Comparison of ENCODE assay signal across 20 cellular contexts in the genomic region with DNA sequence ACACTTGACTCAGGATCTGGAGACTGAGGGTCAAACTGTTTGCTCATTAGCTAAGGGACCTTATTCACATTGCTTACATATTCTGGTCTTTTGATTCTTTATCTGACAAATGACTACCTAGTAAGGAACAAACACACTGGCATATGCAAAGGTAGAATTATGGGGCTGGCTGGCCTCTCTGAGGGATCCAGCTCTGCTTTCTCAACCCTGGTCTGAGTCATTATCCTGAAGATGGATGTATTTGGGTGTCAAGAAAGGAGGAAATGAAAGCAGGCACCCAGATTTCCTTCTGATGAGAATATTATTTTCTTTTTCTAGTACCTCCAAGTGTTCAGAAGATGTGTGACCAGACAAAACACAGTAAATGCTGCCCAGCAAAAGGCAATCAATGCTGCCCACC. TPM values are rescaled to one million over a fixed set of nuclear protein-coding genes. Genes with fewer than 3 reads are reported as not detected.
DNase-seq lines count a peak whose midpoint lies in the region; ATAC-seq and TF ChIP-seq lines count a peak whose summit lies in the region.
"Had no signal": no experiment of that assay in that cellular context is flagged by ENCODE, and none has a peak within 500 bp of the region (broad histone marks: within the 10 kb centered on the region; RNA-seq: fewer than 3 reads in every experiment).

No MANE protein-coding gene starts in this region.

- no peaks in the 10 kb centered on the region for H3K27me3 ChIP-seq in ACC112 (ENCODE audit: insufficient read depth, low read length)
- no peaks in the 10 kb centered on the region for H3K27me3 ChIP-seq in RWPE2 (ENCODE audit: insufficient read depth, poor library complexity, severe bottlenecking)
- H3K27me3 ChIP-seq: BLaER1 treated with 17β-estradiol and CSF1 and Interleukin-3, amounts not matched to agents 10 nM and 100 nM had no signal

- peaks cover 6% of the 10 kb centered on the region for H3K4me1 ChIP-seq in ACC112 (ENCODE audit: control insufficient read depth, insufficient read depth, low read length, unreplicated experiment)
- H3K4me1 ChIP-seq in RWPE2 (ENCODE audit: insufficient read depth, poor library complexity, severe bottlenecking), result peaks cover 54% of the 10 kb centered on the region
- H3K4me1 ChIP-seq: A549 had no signal

- no peak overlapping the region for H2AFZ ChIP-seq in ACC112 (ENCODE audit: low read length, unreplicated experiment)
- H2AFZ ChIP-seq: GM23338 had no signal

- peak; percentile 34 for DNase-seq in ELR (ENCODE audit: low read depth)
- DNase-seq in RWPE2 (ENCODE audit: low spot score), result no peak
- no peak for DNase-seq in NCI-H1105 (lab: John Stamatoyannopoulos, UW)
- no peak for DNase-seq in HuH-7.5 (ENCODE audit: low spot score)
- no peak for DNase-seq in cardiac septum (ENCODE audit: low spot score)
- DNase-seq: CD8-positive, alpha-beta memory T cell; DMS53; HCEC 1CT; NCI-H1092 treated with DMSO at 0.1 percent for 48 hours; NCI-H1694; NCI-H510A; NCI-H748 treated with DMSO at 0.1 percent for 48 hours; PC-3; RPMI8226 had no signal

- H3K27ac ChIP-seq in ACC112 (ENCODE audit: low read depth, low read length), result 0 out of 2 replicates have a peak overlapping the region, but pooled peaks have one; percentile 43
- H3K27ac ChIP-seq in RWPE2 (ENCODE audit: poor library complexity, severe bottlenecking), result peak overlapping the region; percentile 68
- H3K27ac ChIP-seq: A549; BLaER1 treated with 17β-estradiol and CSF1 and Interleukin-3, amounts not matched to agents 10 nM and 100 nM had no signal

- no peaks in the 10 kb centered on the region for H3K79me2 ChIP-seq in ACC112 (ENCODE audit: control insufficient read depth, insufficient read depth, low read length, unreplicated experiment)

- no peak overlapping the region for H3K4me3 ChIP-seq in ACC112 (ENCODE audit: low read depth, low read length)
- H3K4me3 ChIP-seq in RWPE2 (ENCODE audit: severe bottlenecking), result no peak overlapping the region
- H3K4me3 ChIP-seq: A549; BLaER1 treated with 17β-estradiol and CSF1 and Interleukin-3, amounts not matched to agents 10 nM and 100 nM; GM23338 had no signal

- H3K9me3 ChIP-seq in RWPE2 (ENCODE audit: severe bottlenecking), result no peaks in the 10 kb centered on the region
- H3K9me3 ChIP-seq: A549; BLaER1 treated with 17β-estradiol and CSF1 and Interleukin-3, amounts not matched to agents 10 nM and 100 nM had no signal

- ATAC-seq in RWPE2 (ENCODE audit: low read depth) (peak; percentile 36; the same call in 1 of the 3 replicates), esophagus mucosa (peak; percentile 40)
- ATAC-seq: A549, GM23338, PC-3 had no signal

- H3K36me3 ChIP-seq in ACC112 (ENCODE audit: insufficient read depth, low read length), result no peaks in the 10 kb centered on the region
- no peaks in the 10 kb centered on the region for H3K36me3 ChIP-seq in RWPE2 (ENCODE audit: low read depth)
- H3K36me3 ChIP-seq: BLaER1 treated with 17β-estradiol and CSF1 and Interleukin-3, amounts not matched to agents 10 nM and 100 nM had no signal

- intact Hi-C loops in cardiac septum (cut with DNase I), result no loop called here

- no peak for TF ChIP-seq CTCF in RWPE2 (IDR thresholded peaks at IDR 0.05; ENCODE audit: poor library complexity, severe bottlenecking)

RNA-seq across cellular contexts. Expression of gene SMCP, which starts 6.0 kb away (rescaled TPM):
- total RNA-seq in esophagus mucosa, result not detected
- total RNA-seq in cardiac septum, result not detected
- total RNA-seq: CD8-positive, alpha-beta memory T cell; GM23338; LHCN-M2; PC-3 had no signal

RNA-seq across cellular contexts. Expression of gene IVL, which starts 24.3 kb away (rescaled TPM):
- total RNA-seq in esophagus mucosa (145 TPM), cardiac septum (not detected)
- total RNA-seq: CD8-positive, alpha-beta memory T cell; GM23338; LHCN-M2 had no signal

RNA-seq across cellular contexts. Expression of gene LCE7A, which starts 24.3 kb away (rescaled TPM):
- total RNA-seq in esophagus mucosa (not detected), cardiac septum (not detected)
- total RNA-seq: CD8-positive, alpha-beta memory T cell; GM23338; LHCN-M2; PC-3 had no signal

RNA-seq across cellular contexts. Expression of gene LCE6A, which starts 41.4 kb away (rescaled TPM):
- not detected for total RNA-seq in esophagus mucosa
- not detected for total RNA-seq in cardiac septum
- total RNA-seq: CD8-positive, alpha-beta memory T cell; GM23338; LHCN-M2; PC-3 had no signal

RNA-seq across cellular contexts. Expression of gene LCE1A, which starts 56.8 kb away (rescaled TPM):
- not detected for total RNA-seq in esophagus mucosa
- not detected for total RNA-seq in cardiac septum
- total RNA-seq: CD8-positive, alpha-beta memory T cell; GM23338; LHCN-M2; PC-3 had no signal

Comparison
In these comparisons a context has a peak if more than half of its experiments do, and no peak if none do; other contexts are left out.
1. RNA of gene IVL, which starts 24.3 kb away (total RNA-seq): 145 TPM in esophagus mucosa (single experiment); not detected in cardiac septum (single experiment); every median in the first group is over 100 times any median in the second.